In genomic region chr3:120454076-120454689, GRCh38 we compare ENCODE assay signal across 24 cellular contexts. TPM values are rescaled to one million over a fixed set of nuclear protein-coding genes. Genes with fewer than 3 reads are reported as not detected.
"Had no signal": no experiment of that assay in that cellular context is flagged by ENCODE, and none has a peak within 500 bp of the region (broad histone marks: within the 10 kb centered on the region; RNA-seq: fewer than 3 reads in every experiment).

No MANE protein-coding gene starts in this region.

- H3K36me3 ChIP-seq: cardiac muscle cell had no signal

- H3K27me3 ChIP-seq: brain microvascular endothelial cell, cardiac muscle cell, MG63 had no signal

- ATAC-seq: activated CD8-positive, alpha-beta memory T cell treated with anti-CD3 and anti-CD28 coated beads, Interleukin-2, amount 10 ng/mL, durations not matched to agents 7 days and 5 days; activated T-cell treated with anti-CD3 and anti-CD28 coated beads, Interleukin-2, amount 50 U/mL, for 4 hours; T-helper 17 cell had no signal

- DNase-seq: activated B cell treated with CpG ODN at 0.5 μM for 24 hours; activated CD4-positive, alpha-beta T cell treated with anti-CD3 and anti-CD28 coated beads for 1 hour; activated CD4-positive, alpha-beta T cell treated with anti-CD3 and anti-CD28 coated beads, Interleukin-2, amount 10 ng/mL, durations not matched to agents 24 days and 14 days; activated CD4-positive, alpha-beta T cell treated with anti-CD3 and anti-CD28 coated beads, Interleukin-2, amount 50 U/mL, for 48 hours; activated CD8-positive, alpha-beta memory T cell treated with anti-CD3 and anti-CD28 coated beads, Interleukin-2, amount 10 ng/mL, durations not matched to agents 7 days and 5 days; activated effector memory CD4-positive, alpha-beta T cell treated with anti-CD3 and anti-CD28 coated beads, Interleukin-2, amount 50 U/mL, for 16 hours; activated naive CD4-positive, alpha-beta T cell treated with anti-CD3 and anti-CD28 coated beads, Interleukin-2, amount 10 ng/mL, durations not matched to agents 7 days and 5 days; activated naive CD8-positive, alpha-beta T cell treated with anti-CD3 and anti-CD28 coated beads for 36 hours; activated T-cell treated with anti-CD3 and anti-CD28 coated beads, Interleukin-2, amount 50 U/mL, for 4 hours; brain microvascular endothelial cell; MG63; NCI-H1092 treated with DMSO at 0.1 percent for 48 hours; NCI-H1417 treated with DMSO at 0.1 percent for 48 hours; NCI-H1694 treated with DMSO at 0.1 percent for 48 hours; NCI-H2029 treated with DMSO at 0.1 percent for 48 hours; NCI-H345; NCI-H510A; NCI-H526 treated with DMSO at 0.1 percent for 48 hours; NCI-H82; PC-9; SIG-M5; T-helper 17 cell; T-helper 9 cell had no signal

- H3K27ac ChIP-seq: brain microvascular endothelial cell, cardiac muscle cell, PC-9 had no signal

- H3K4me3 ChIP-seq: cardiac muscle cell, MG63, PC-9 had no signal

RNA-seq across cellular contexts. Expression of gene FSTL1, which starts 3.4 kb away (rescaled TPM):
- total RNA-seq: activated B cell treated with CpG ODN at 0.5 μM for 24 hours had no signal
